Comparison of ENCODE assay signal across 9 cellular contexts in the genomic region with DNA sequence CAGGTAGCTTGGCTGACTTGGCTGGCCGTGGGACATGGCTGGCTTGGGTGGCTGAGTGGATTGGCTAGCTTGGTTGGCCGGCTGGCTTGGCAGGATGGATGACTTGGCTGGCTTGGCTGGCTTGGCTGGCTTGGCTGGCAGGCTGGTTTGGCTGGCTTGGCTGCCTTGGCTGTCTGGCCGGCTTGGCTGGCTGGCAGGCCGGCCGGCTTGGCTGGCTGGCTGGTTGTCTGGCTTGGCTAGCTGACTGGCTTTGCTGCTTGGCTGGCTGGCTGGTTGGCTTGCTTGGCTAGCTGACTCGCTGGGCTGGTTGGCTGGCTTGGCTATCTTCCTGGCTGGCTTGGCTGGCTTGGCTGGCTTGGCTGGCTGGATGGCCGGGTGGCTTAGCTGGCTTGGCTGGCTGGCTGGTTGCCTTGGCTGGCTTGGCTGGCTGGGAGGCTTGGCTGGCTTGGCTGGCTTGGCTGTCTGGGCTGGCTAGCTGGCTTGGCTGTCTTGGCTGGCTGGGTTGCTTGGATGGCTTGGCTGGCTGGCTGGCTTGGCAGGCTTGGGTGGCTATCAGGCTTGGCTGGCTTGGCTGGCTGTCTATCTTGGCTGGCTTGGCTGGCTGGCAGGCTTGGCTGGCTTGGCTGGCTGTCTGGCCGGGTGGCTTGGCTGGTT.
DNase-seq lines count a peak whose midpoint lies in the region; ATAC-seq and TF ChIP-seq lines count a peak whose summit lies in the region.
"Had no signal": no experiment of that assay in that cellular context is flagged by ENCODE, and none has a peak within 500 bp of the region (broad histone marks: within the 10 kb centered on the region; RNA-seq: fewer than 3 reads in every experiment).

No MANE protein-coding gene starts in this region.

- H3K27ac ChIP-seq in colonic mucosa: no peak overlapping the region
- no peak overlapping the region for H3K27ac ChIP-seq in mesendoderm (ENCODE audit: low read depth, low read length)

- H2BK15ac ChIP-seq in mesendoderm (replicated peaks; ENCODE audit: low read depth): no peak overlapping the region

- no CpG with 5 or more reads among the region's 8 CpGs for WGBS in mesendoderm (ENCODE audit: extremely low coverage, insufficient coverage, low lambda C conversion rate)

- CTCF ChIA-PET in WTC11 (lab: Charles Lee): no interaction called here

- H3K4me1 ChIP-seq in colonic mucosa (no peaks in the 10 kb centered on the region), mesendoderm (ENCODE audit: control insufficient read depth, low read depth, low read length) (no peaks in the 10 kb centered on the region)

- H3K4ac ChIP-seq in mesendoderm (ENCODE audit: low read depth, low read length): no peak overlapping the region

- ATAC-seq in WTC11 (no peak), GM18868 (IDR thresholded peaks at IDR 0.05; ENCODE audit: unreplicated experiment) (no peak)

- H3K4me3 ChIP-seq in colonic mucosa: no peak overlapping the region
- no peak overlapping the region for H3K4me3 ChIP-seq in mesendoderm (ENCODE audit: low read length)

- H3K27me3 Mint-ChIP-seq in WTC11 (ENCODE audit: low read depth): no peaks in the 10 kb centered on the region
- no peaks in the 10 kb centered on the region for H3K27me3 Mint-ChIP-seq in nephron progenitor cell (ENCODE audit: low read depth, poor library complexity)

- H2BK5ac ChIP-seq in mesendoderm (ENCODE audit: low read length): no peak overlapping the region

- H3K36me3 Mint-ChIP-seq in WTC11: no peaks in the 10 kb centered on the region
- H3K36me3 Mint-ChIP-seq in nephron progenitor cell (ENCODE audit: low read depth): no peaks in the 10 kb centered on the region

- TF ChIP-seq CTCF in WTC11 (IDR thresholded peaks at IDR 0.05) (no peak), colonic mucosa (IDR thresholded peaks at IDR 0.05) (no peak), nephron progenitor cell (IDR thresholded peaks at IDR 0.05) (no peak)

- no peaks in the 10 kb centered on the region for H3K79me2 ChIP-seq in mesendoderm (ENCODE audit: control insufficient read depth, insufficient read depth, low read length)

- peak; percentile 1 for DNase-seq in AG08395 (ENCODE audit: low spot score)
- peak; percentile 10 for DNase-seq in WTC11 (ENCODE audit: low spot score)
- peak; percentile 20 for DNase-seq in colonic mucosa
- DNase-seq in nephron progenitor cell: peak; percentile 8
- DNase-seq in RPMI8226: no peak
- DNase-seq in kidney tubule cell (ENCODE audit: low spot score): no peak
- no peak for DNase-seq in mesendoderm
- DNase-seq: NCI-H1694 treated with DMSO at 0.1 percent for 48 hours had no signal

- H3K56ac ChIP-seq in mesendoderm (ENCODE audit: low read length): no peak overlapping the region

- no peak overlapping the region for H3K4me2 ChIP-seq in mesendoderm (ENCODE audit: low read length)

- H3K9me3 Mint-ChIP-seq in WTC11: no peaks in the 10 kb centered on the region
- H3K9me3 Mint-ChIP-seq in nephron progenitor cell: peaks cover 17% of the 10 kb centered on the region

- intact Hi-C loops in colonic mucosa (cut with DNase I): no loop called here

- H3K4me1 Mint-ChIP-seq in WTC11 (no peaks in the 10 kb centered on the region), nephron progenitor cell (no peaks in the 10 kb centered on the region)

- no peaks in the 10 kb centered on the region for H3K9me3 ChIP-seq in colonic mucosa

- no peak overlapping the region for H3K4me3 Mint-ChIP-seq in WTC11
- H3K4me3 Mint-ChIP-seq in nephron progenitor cell: no peak overlapping the region

- H3K79me1 ChIP-seq in mesendoderm (ENCODE audit: low read length): no peaks in the 10 kb centered on the region

- H3K9ac ChIP-seq in colonic mucosa (ENCODE audit: low read depth in 2 of 2, low read length in 2 of 2): no peak overlapping the region
- no peak overlapping the region for H3K9ac ChIP-seq in mesendoderm (ENCODE audit: low read length)

- H3K36me3 ChIP-seq in colonic mucosa: no peaks in the 10 kb centered on the region
- H3K36me3 ChIP-seq in mesendoderm (ENCODE audit: control insufficient read depth, insufficient read depth, low read length): no peaks in the 10 kb centered on the region

- H3K27me3 ChIP-seq in colonic mucosa (no peaks in the 10 kb centered on the region), mesendoderm (ENCODE audit: insufficient read depth, low read length, poor library complexity) (no peaks in the 10 kb centered on the region)

- no peak overlapping the region for H3K23ac ChIP-seq in mesendoderm (ENCODE audit: low read length)

- H2BK120ac ChIP-seq in mesendoderm (ENCODE audit: low read depth, low read length): no peak overlapping the region

- H3K27ac Mint-ChIP-seq in WTC11 (no peak overlapping the region), nephron progenitor cell (no peak overlapping the region)

- no peak overlapping the region for H4K8ac ChIP-seq in mesendoderm (ENCODE audit: low read depth, low read length)

- POLR2A ChIA-PET in WTC11 (lab: Charles Lee): no interaction called here

- H4K5ac ChIP-seq in mesendoderm (ENCODE audit: low read length): no peak overlapping the region

- H2AK5ac ChIP-seq in mesendoderm (ENCODE audit: low read length): no peak overlapping the region

- no peak overlapping the region for H3K18ac ChIP-seq in mesendoderm (ENCODE audit: low read length)

TF ChIP-seq in WTC11, 78 proteins besides CTCF, POLR2A, EP300 and RAD21:
- peak; percentile 57; the same call in 1 of the 2 replicates for TF ChIP-seq RELA (CRISPR knock-in tag; IDR thresholded peaks at IDR 0.05; ENCODE audit: borderline replicate concordance)
- TF ChIP-seq OVOL2 (CRISPR knock-in tag; IDR thresholded peaks at IDR 0.05; ENCODE audit: borderline replicate concordance): no peak
TF ChIP-seq in WTC11: peak in this region for 1.

Comparison
In these comparisons a context has a peak if more than half of its experiments do, and no peak if none do; other contexts are left out.
1. DNase-seq: peak in AG08395 (single experiment), WTC11 (single experiment), colonic mucosa (single experiment) and nephron progenitor cell (single experiment); none in RPMI8226 (single experiment), kidney tubule cell (single experiment) and mesendoderm (single experiment).